Comparison of ENCODE assay signal across 16 cellular contexts in genomic region chr18:7924616-7925015, GRCh38.
"Had no signal": no experiment of that assay in that cellular context is flagged by ENCODE, and none has a peak within 500 bp of the region (broad histone marks: within the 10 kb centered on the region; RNA-seq: fewer than 3 reads in every experiment).

No MANE protein-coding gene starts in this region.

- H3K9me3 ChIP-seq: lower lobe of right lung, testis had no signal

- H3K9me3 Mint-ChIP-seq: activated CD4-positive, alpha-beta T cell treated with anti-CD3 and anti-CD28 coated beads, Interleukin-2, amount 10 ng/mL, durations not matched to agents 24 days and 14 days; central memory CD8-positive, alpha-beta T cell; stimulated activated naive CD8-positive, alpha-beta T cell treated with anti-CD3 and anti-CD28 coated beads, Interleukin-15, Interleukin-2, amounts not matched to agents 100 ng/mL and 50 ng/mL, for 24 hours had no signal

- H3K36me3 ChIP-seq: lower lobe of right lung had no signal

- H3K27me3 Mint-ChIP-seq: activated CD4-positive, alpha-beta T cell treated with anti-CD3 and anti-CD28 coated beads, Interleukin-2, amount 10 ng/mL, durations not matched to agents 24 days and 14 days; activated T-helper 17 cell treated with anti-CD3 and anti-CD28 coated beads, Interleukin-2, amount 50 U/mL, for 72 hours; central memory CD8-positive, alpha-beta T cell; stimulated activated naive CD8-positive, alpha-beta T cell treated with anti-CD3 and anti-CD28 coated beads, Interleukin-15, Interleukin-2, amounts not matched to agents 100 ng/mL and 50 ng/mL, for 24 hours had no signal

- H3K4me3 ChIP-seq: lower lobe of right lung, testis had no signal

- DNase-seq: activated CD4-positive, alpha-beta T cell treated with anti-CD3 and anti-CD28 coated beads, Interleukin-2, amount 10 ng/mL, durations not matched to agents 24 days and 14 days; activated CD8-positive, alpha-beta memory T cell treated with anti-CD3 and anti-CD28 coated beads for 24 hours; activated naive CD4-positive, alpha-beta T cell treated with anti-CD3 and anti-CD28 coated beads for 36 hours; dermis blood vessel endothelial cell; erythroblast; hypothalamus; left cardiac atrium; lower lobe of right lung; midbrain; stimulated activated CD4-positive, alpha-beta T cell treated with anti-CD3 and anti-CD28 coated beads, Interleukin-4, amount 100 ng/mL, for 1 hour; stimulated activated CD8-positive, alpha-beta memory T cell treated with anti-CD3 and anti-CD28 coated beads, Interleukin-4, amount 100 ng/mL, for 48 hours; testis had no signal

- H3K27ac ChIP-seq: lower lobe of right lung, parathyroid adenoma, testis had no signal

- H3K9ac ChIP-seq: parathyroid adenoma had no signal

- H3K27ac Mint-ChIP-seq: activated CD4-positive, alpha-beta T cell treated with anti-CD3 and anti-CD28 coated beads, Interleukin-2, amount 10 ng/mL, durations not matched to agents 24 days and 14 days; activated naive CD4-positive, alpha-beta T cell treated with anti-CD3 and anti-CD28 coated beads for 36 hours; activated T-helper 17 cell treated with anti-CD3 and anti-CD28 coated beads, Interleukin-2, amount 50 U/mL, for 72 hours; stimulated activated naive CD8-positive, alpha-beta T cell treated with anti-CD3 and anti-CD28 coated beads, Interleukin-15, Interleukin-2, amounts not matched to agents 100 ng/mL and 50 ng/mL, for 24 hours had no signal

- H3K4me1 ChIP-seq: lower lobe of right lung, parathyroid adenoma, testis had no signal

- H2AFZ ChIP-seq: parathyroid adenoma had no signal

- H3K4me1 Mint-ChIP-seq: activated CD4-positive, alpha-beta T cell treated with anti-CD3 and anti-CD28 coated beads, Interleukin-2, amount 10 ng/mL, durations not matched to agents 24 days and 14 days; activated T-helper 17 cell treated with anti-CD3 and anti-CD28 coated beads, Interleukin-2, amount 50 U/mL, for 72 hours; central memory CD8-positive, alpha-beta T cell had no signal

- H3K27me3 ChIP-seq: testis had no signal

- ATAC-seq: activated T-helper 17 cell treated with anti-CD3 and anti-CD28 coated beads, Interleukin-2, amount 50 U/mL, for 72 hours; left cardiac atrium; lower lobe of right lung had no signal

- H3K4me3 Mint-ChIP-seq: activated CD4-positive, alpha-beta T cell treated with anti-CD3 and anti-CD28 coated beads, Interleukin-2, amount 10 ng/mL, durations not matched to agents 24 days and 14 days; activated naive CD4-positive, alpha-beta T cell treated with anti-CD3 and anti-CD28 coated beads for 36 hours; activated T-helper 17 cell treated with anti-CD3 and anti-CD28 coated beads, Interleukin-2, amount 50 U/mL, for 72 hours; central memory CD8-positive, alpha-beta T cell; stimulated activated naive CD8-positive, alpha-beta T cell treated with anti-CD3 and anti-CD28 coated beads, Interleukin-15, Interleukin-2, amounts not matched to agents 100 ng/mL and 50 ng/mL, for 24 hours had no signal
